Comparison of ENCODE assay signal across 1 cellular context in the genomic region with DNA sequence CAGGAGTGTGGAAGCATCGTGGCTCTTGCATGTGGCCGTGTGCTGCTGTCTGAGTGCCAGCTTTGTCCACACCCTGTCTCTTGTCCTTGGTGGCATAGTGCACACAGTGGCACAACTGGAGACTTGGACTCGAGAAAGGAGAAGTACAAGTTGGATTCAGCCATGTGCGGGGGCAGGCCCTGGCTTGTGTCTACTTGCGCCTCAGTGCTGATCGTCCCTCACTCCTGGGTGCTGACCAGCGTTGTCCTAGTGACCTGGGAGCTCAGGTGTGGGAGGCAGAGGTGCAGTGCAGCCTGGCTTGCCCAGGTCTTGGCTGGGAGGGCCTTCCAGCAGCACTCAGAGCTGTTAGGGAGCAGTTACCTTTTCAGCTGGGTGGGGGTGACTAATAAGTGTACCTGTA.
TF ChIP-seq lines count a peak whose summit lies in the region.

No MANE protein-coding gene starts in this region.

TF ChIP-seq in IMR-90, 13 proteins besides CTCF, POLR2A, EP300 and RAD21 (continued from another document):
- TF ChIP-seq, protein P1, sequence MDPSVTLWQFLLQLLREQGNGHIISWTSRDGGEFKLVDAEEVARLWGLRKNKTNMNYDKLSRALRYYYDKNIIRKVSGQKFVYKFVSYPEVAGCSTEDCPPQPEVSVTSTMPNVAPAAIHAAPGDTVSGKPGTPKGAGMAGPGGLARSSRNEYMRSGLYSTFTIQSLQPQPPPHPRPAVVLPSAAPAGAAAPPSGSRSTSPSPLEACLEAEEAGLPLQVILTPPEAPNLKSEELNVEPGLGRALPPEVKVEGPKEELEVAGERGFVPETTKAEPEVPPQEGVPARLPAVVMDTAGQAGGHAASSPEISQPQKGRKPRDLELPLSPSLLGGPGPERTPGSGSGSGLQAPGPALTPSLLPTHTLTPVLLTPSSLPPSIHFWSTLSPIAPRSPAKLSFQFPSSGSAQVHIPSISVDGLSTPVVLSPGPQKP (IDR thresholded peaks at IDR 0.05; ENCODE audit: borderline replicate concordance, low read depth, low read length), result no peak
- TF ChIP-seq NFE2L2 (IDR thresholded peaks at IDR 0.05; ENCODE audit: low read depth, low read length) (no peak), SMC3 (IDR thresholded peaks at IDR 0.05; ENCODE audit: low read depth, low read length) (no peak), CHD1 (IDR thresholded peaks at IDR 0.05; ENCODE audit: low read depth, low read length) (no peak)
- TF ChIP-seq, protein P2, sequence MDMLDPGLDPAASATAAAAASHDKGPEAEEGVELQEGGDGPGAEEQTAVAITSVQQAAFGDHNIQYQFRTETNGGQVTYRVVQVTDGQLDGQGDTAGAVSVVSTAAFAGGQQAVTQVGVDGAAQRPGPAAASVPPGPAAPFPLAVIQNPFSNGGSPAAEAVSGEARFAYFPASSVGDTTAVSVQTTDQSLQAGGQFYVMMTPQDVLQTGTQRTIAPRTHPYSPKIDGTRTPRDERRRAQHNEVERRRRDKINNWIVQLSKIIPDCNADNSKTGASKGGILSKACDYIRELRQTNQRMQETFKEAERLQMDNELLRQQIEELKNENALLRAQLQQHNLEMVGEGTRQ (IDR thresholded peaks at IDR 0.05; ENCODE audit: low read depth, low read length), result no peak
